23 cellular contexts compared by ENCODE assay signal in the genomic region with DNA sequence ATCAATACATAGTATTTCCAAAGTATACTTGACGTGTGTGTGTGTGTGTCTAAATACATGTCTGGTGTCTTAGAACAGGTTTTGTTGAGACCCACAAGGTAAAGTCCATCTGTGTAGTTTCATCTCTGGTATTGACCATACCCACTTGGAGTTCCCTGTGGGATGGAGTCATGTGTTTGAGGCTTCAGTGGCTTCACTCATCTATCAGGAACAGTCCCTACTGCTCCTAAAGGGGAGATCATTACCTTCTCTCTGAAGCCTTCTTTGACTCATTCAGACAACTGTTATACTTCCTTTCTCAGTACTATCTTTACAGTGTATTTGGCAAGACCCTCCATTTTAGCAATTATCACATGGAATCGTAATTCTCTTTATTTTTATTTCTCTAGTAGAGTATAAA. TPM values are rescaled to one million over a fixed set of nuclear protein-coding genes. Genes with fewer than 3 reads are reported as not detected.
A peak's percentile ranks its signal among the peaks of the same experiment; 100 is the strongest.
DNase-seq lines count a peak whose midpoint lies in the region; ATAC-seq, FAIRE-seq and TF ChIP-seq lines count a peak whose summit lies in the region.
"Had no signal": no experiment of that assay in that cellular context is flagged by ENCODE, and none has a peak within 500 bp of the region (broad histone marks: within the 10 kb centered on the region; RNA-seq: fewer than 3 reads in every experiment).

No MANE protein-coding gene starts in this region.

- H3K4me1 Mint-ChIP-seq in CD8-positive, alpha-beta T cell (ENCODE audit: low read depth) = peaks cover 58% of the 10 kb centered on the region
- H3K4me1 Mint-ChIP-seq: neural crest cell had no signal

- H3K27ac ChIP-seq in CD8-positive, alpha-beta T cell (ENCODE audit: low read depth, low read length) = no peak overlapping the region
- H3K27ac ChIP-seq in keratinocyte (ENCODE audit: control insufficient read depth, insufficient read depth, low read length) = no peak overlapping the region
- H3K27ac ChIP-seq in lower lobe of right lung = no peak overlapping the region
- H3K27ac ChIP-seq: stomach, transverse colon, WERI-Rb-1 had no signal

- CTCF ChIA-PET in CD8-positive, alpha-beta T cell (lab: Charles Lee) = interaction anchor here (2.8 kb wide), 1 partner anchor 11 kb away, joined by 15 read pairs; no protein-coding TSS in a partner anchor

- no peaks in the 10 kb centered on the region for H3K27me3 ChIP-seq in CD8-positive, alpha-beta T cell (ENCODE audit: insufficient read depth, low read length)
- H3K27me3 ChIP-seq in keratinocyte (ENCODE audit: control insufficient read depth, extremely low read depth, insufficient read depth, low read length) (no peaks in the 10 kb centered on the region), lower lobe of right lung (ENCODE audit: low read depth) (no peaks in the 10 kb centered on the region)
- H3K27me3 ChIP-seq: stomach, transverse colon had no signal

- no peaks in the 10 kb centered on the region for H3K9me3 ChIP-seq in CD8-positive, alpha-beta T cell (ENCODE audit: low read length)
- H3K9me3 ChIP-seq in keratinocyte (ENCODE audit: control insufficient read depth, low read depth, low read length) = no peaks in the 10 kb centered on the region
- H3K9me3 ChIP-seq in lower lobe of right lung = no peaks in the 10 kb centered on the region
- H3K9me3 ChIP-seq: stomach, transverse colon had no signal

- ATAC-seq in CD8-positive, alpha-beta T cell = no peak
- peak; percentile 46 for ATAC-seq in GM19025 (IDR thresholded peaks at IDR 0.05; ENCODE audit: low read depth, unreplicated experiment)
- peak; percentile 65 for ATAC-seq in HG03039 (IDR thresholded peaks at IDR 0.05; ENCODE audit: unreplicated experiment)
- ATAC-seq in lower lobe of right lung = no peak
- ATAC-seq: activated CD8-positive, alpha-beta memory T cell treated with anti-CD3 and anti-CD28 coated beads, Interleukin-2, amount 10 ng/mL, durations not matched to agents 7 days and 5 days; SK-N-SH treated with all-trans-retinoic acid at 6 μM for 48 hours had no signal

- H2AFZ ChIP-seq in keratinocyte (ENCODE audit: control insufficient read depth, low read length) = no peak overlapping the region

- dilution Hi-C loops in keratinocyte (cut with MboI; ENCODE audit: extremely low pct_ligation_motif_present, low sequenced_read_pairs) = no loop called here

- H4K20me1 ChIP-seq in keratinocyte (ENCODE audit: control insufficient read depth, extremely low read depth, insufficient read depth, low read length) = peaks cover 3% of the 10 kb centered on the region

- intact Hi-C loops in CD8-positive, alpha-beta T cell (cut with DNase I, micrococcal nuclease) = no loop called here
- intact Hi-C loops in lower lobe of right lung (cut with DNase I) = no loop called here

- H3K9me3 Mint-ChIP-seq in CD8-positive, alpha-beta T cell = no peaks in the 10 kb centered on the region
- H3K9me3 Mint-ChIP-seq: neural crest cell had no signal

- peaks cover 36% of the 10 kb centered on the region for H3K4me1 ChIP-seq in CD8-positive, alpha-beta T cell (ENCODE audit: insufficient read depth, low read length)
- H3K4me1 ChIP-seq in keratinocyte (ENCODE audit: control insufficient read depth, extremely low read depth, insufficient read depth, low read length) (no peaks in the 10 kb centered on the region), lower lobe of right lung (no peaks in the 10 kb centered on the region)

- DNase-seq in CD8-positive, alpha-beta T cell = no peak
- DNase-seq in keratinocyte (ENCODE audit: low read depth, low spot score) = no peak
- DNase-seq in NCI-H526 treated with DMSO at 0.1 percent for 48 hours (lab: John Stamatoyannopoulos, UW) = no peak
- no peak for DNase-seq in GM19240 (ENCODE audit: insufficient read length, low spot score)
- no peak for DNase-seq in lower lobe of right lung
- DNase-seq: activated CD4-positive, alpha-beta T cell treated with anti-CD3 and anti-CD28 coated beads, Interleukin-2, amount 10 ng/mL, durations not matched to agents 7 days and 5 days; activated CD8-positive, alpha-beta memory T cell treated with anti-CD3 and anti-CD28 coated beads, Interleukin-2, amount 10 ng/mL, durations not matched to agents 7 days and 5 days; CD4-positive, alpha-beta memory T cell; NCI-H187 treated with DMSO at 0.1 percent for 48 hours; NCI-H774; posterior cingulate gyrus; stomach; transverse colon; WERI-Rb-1 had no signal

- no peak overlapping the region for H3K4me3 Mint-ChIP-seq in CD8-positive, alpha-beta T cell
- H3K4me3 Mint-ChIP-seq: activated CD4-positive, alpha-beta T cell treated with anti-CD3 and anti-CD28 coated beads, Interleukin-2, amount 10 ng/mL, durations not matched to agents 7 days and 5 days; activated CD8-positive, alpha-beta memory T cell treated with anti-CD3 and anti-CD28 coated beads, Interleukin-2, amount 10 ng/mL, durations not matched to agents 7 days and 5 days; neural crest cell had no signal

- H3K79me2 ChIP-seq in keratinocyte (ENCODE audit: control insufficient read depth, insufficient read depth, low read length) = peaks cover 56% of the 10 kb centered on the region

- POLR2A ChIA-PET in CD8-positive, alpha-beta T cell (lab: Charles Lee) = no interaction called here

- peaks cover 45% of the 10 kb centered on the region for H3K36me3 Mint-ChIP-seq in CD8-positive, alpha-beta T cell

- H3K27me3 Mint-ChIP-seq in CD8-positive, alpha-beta T cell (ENCODE audit: low read depth) = no peaks in the 10 kb centered on the region
- H3K27me3 Mint-ChIP-seq: activated CD4-positive, alpha-beta T cell treated with anti-CD3 and anti-CD28 coated beads, Interleukin-2, amount 10 ng/mL, durations not matched to agents 7 days and 5 days; activated CD8-positive, alpha-beta memory T cell treated with anti-CD3 and anti-CD28 coated beads, Interleukin-2, amount 10 ng/mL, durations not matched to agents 7 days and 5 days; CD4-positive, alpha-beta memory T cell had no signal

- no peak overlapping the region for H3K9ac ChIP-seq in keratinocyte (ENCODE audit: control insufficient read depth, extremely low read depth, insufficient read depth, low read length)

- no peak overlapping the region for H3K4me2 ChIP-seq in keratinocyte (ENCODE audit: control insufficient read depth, extremely low read depth, insufficient read depth, low read depth, low read length)

- no peak overlapping the region for H3K4me3 ChIP-seq in CD8-positive, alpha-beta T cell (ENCODE audit: low read depth, low read length)
- H3K4me3 ChIP-seq in keratinocyte (ENCODE audit: control insufficient read depth in 2 of 3, extremely low read depth in 1 of 3, insufficient read depth in 2 of 3, low read depth in 1 of 3, low read length in 3 of 3) (no peak overlapping the region), lower lobe of right lung (no peak overlapping the region)
- H3K4me3 ChIP-seq: HAP-1, lung, stomach, transverse colon had no signal

- FAIRE-seq in keratinocyte (lab: Jason Lieb, UNC) = peak; percentile 48
- FAIRE-seq: endothelial cell of umbilical vein, HTR-8/SVneo, islet of Langerhans had no signal

- peak overlapping the region; percentile 49 for H3K27ac Mint-ChIP-seq in CD8-positive, alpha-beta T cell
- H3K27ac Mint-ChIP-seq: activated CD4-positive, alpha-beta T cell treated with anti-CD3 and anti-CD28 coated beads, Interleukin-2, amount 10 ng/mL, durations not matched to agents 7 days and 5 days; activated CD8-positive, alpha-beta memory T cell treated with anti-CD3 and anti-CD28 coated beads, Interleukin-2, amount 10 ng/mL, durations not matched to agents 7 days and 5 days had no signal

- peaks cover 28% of the 10 kb centered on the region for H3K36me3 ChIP-seq in CD8-positive, alpha-beta T cell (ENCODE audit: insufficient read depth, low read length)
- H3K36me3 ChIP-seq in keratinocyte (ENCODE audit: control insufficient read depth in 2 of 2, extremely low read depth in 1 of 2, insufficient read depth in 2 of 2, low read length in 2 of 2) (peaks cover 0 to 7% of the 10 kb centered on the region in 2 experiments), lower lobe of right lung (peaks cover 32% of the 10 kb centered on the region)

- peaks cover 2% of the 10 kb centered on the region for H3K9me1 ChIP-seq in keratinocyte (ENCODE audit: control insufficient read depth, extremely low read depth, insufficient read depth, low read length)

- TF ChIP-seq CTCF in CD8-positive, alpha-beta T cell (IDR thresholded peaks at IDR 0.05) = no peak
- TF ChIP-seq CTCF in keratinocyte (optimal IDR thresholded peaks at IDR 0.05 in 1 of 3, IDR thresholded peaks at IDR 0.05 in 1 of 3, conservative IDR thresholded peaks at IDR 0.05 in 1 of 3; ENCODE audit: extremely low read depth in 1 of 3, insufficient read depth in 2 of 3, low read length in 3 of 3) = no peak
- no peak for TF ChIP-seq CTCF in lower lobe of right lung (IDR thresholded peaks at IDR 0.05)

RNA-seq across cellular contexts. Expression of a gene that starts 14.2 kb away (rescaled TPM):
- total RNA-seq in CD8-positive, alpha-beta T cell = 100 to 1,000 TPM; 111 to 127 TPM
- polyA plus RNA-seq in keratinocyte = 11.7 to 21.9 TPM (median 19.5 TPM) in 3 replicates
- polyA plus RNA-seq in keratinocyte (2011; ENCODE audit: low read depth) = 390 TPM
- 17.5 and 31.8 TPM in 2 replicates for polyA plus RNA-seq in keratinocyte (2011; cell fraction: cytosol; rRNA removed)
- 16.1 and 23.6 TPM in 2 replicates for polyA plus RNA-seq in keratinocyte (2011; cell fraction: nucleus; rRNA removed)
- 42.1 and 77.3 TPM in 2 replicates for polyA plus RNA-seq in keratinocyte (2012; ENCODE audit: low replicate concordance)
- polyA minus RNA-seq in keratinocyte = 2.8 to 16.8 TPM (median 7.3 TPM) in 3 replicates
- 9.6 TPM for polyA minus RNA-seq in keratinocyte (2011; cell fraction: cytosol; rRNA and poly(A)+ RNA removed)
- 2.7 and 7.8 TPM in 2 replicates for polyA minus RNA-seq in keratinocyte (2011; cell fraction: nucleus; rRNA and poly(A)+ RNA removed)
- total RNA-seq in lower lobe of right lung = 67.1 TPM

Comparison
In these comparisons a context has a peak if more than half of its experiments do, and no peak if none do; other contexts are left out.
1. ATAC-seq: peak in GM19025 (single experiment) and HG03039 (single experiment); none in CD8-positive, alpha-beta T cell (single experiment) and lower lobe of right lung (0 of 2).